ENCODE assay signal across 8 cellular contexts in the genomic region with DNA sequence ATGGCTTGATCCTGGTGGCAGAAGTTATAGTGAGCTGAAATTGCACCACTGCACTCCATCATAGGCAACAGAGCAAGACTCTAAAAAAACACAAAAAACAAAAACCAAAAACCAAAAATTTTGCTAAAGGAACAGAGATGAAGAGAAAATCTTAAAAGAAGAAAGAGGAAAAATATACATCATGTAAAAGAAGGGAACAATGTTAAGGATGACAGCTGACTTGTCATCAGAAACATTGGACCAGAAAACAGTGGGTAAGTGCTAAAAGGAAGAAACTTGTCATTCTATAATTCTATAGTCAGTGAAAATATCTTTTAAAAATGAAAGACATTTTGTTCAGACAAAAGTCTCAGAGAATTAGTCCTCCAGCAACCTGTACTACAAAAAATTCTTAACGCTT.
"Had no signal": no experiment of that assay in that cellular context is flagged by ENCODE, and none has a peak within 500 bp of the region (broad histone marks: within the 10 kb centered on the region; RNA-seq: fewer than 3 reads in every experiment).

No MANE protein-coding gene starts in this region.

- DNase-seq: GOT3, H7, IMR-90, KG1 had no signal

- H3K9me3 ChIP-seq: HAP-1 had no signal

- ATAC-seq: HCT116, K562 had no signal

- H3K36me3 ChIP-seq: HAP-1 had no signal

- FAIRE-seq: K562 had no signal

- H3K27ac ChIP-seq: HL-60 had no signal

- H3K4me3 ChIP-seq: HAP-1, K562 had no signal

- H3K4me1 ChIP-seq: HAP-1 had no signal
